In the genomic region with DNA sequence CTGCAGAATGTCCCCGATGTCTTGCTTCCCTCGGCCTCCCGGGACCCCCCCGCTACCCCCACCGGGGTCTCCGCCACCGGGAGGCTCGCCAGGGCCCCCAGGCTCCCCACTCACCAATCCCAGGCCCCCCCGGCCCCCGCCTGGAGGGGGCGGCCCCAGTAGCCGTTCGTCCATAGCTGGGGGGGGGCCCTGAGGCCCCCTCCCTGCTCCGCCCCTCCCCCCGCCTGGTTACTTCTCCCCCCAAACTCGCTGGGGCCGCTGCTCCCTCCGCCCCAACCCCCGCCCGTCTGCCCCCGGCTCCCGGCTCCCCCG, we compare ENCODE assay signal across 8 cellular contexts. TPM values are rescaled to one million over a fixed set of nuclear protein-coding genes. Genes with fewer than 3 reads are reported as not detected.
DNase-seq lines count a peak whose midpoint lies in the region; ATAC-seq and TF ChIP-seq lines count a peak whose summit lies in the region.

No MANE protein-coding gene starts in this region.

- H3K9me3 Mint-ChIP-seq in Caco-2 (ENCODE audit: unreplicated experiment): no peaks in the 10 kb centered on the region
- H3K9me3 Mint-ChIP-seq in osteocyte (ENCODE audit: unreplicated experiment): no peaks in the 10 kb centered on the region

- H3K36me3 ChIP-seq in Caco-2 (ENCODE audit: control insufficient read depth, insufficient read depth, low read length): peaks cover 2% of the 10 kb centered on the region; the same call in 1 of the 2 replicates
- peaks cover 5% of the 10 kb centered on the region for H3K36me3 ChIP-seq in fibroblast of lung (ENCODE audit: control insufficient read depth, insufficient read depth, low read length)

- H3K27ac Mint-ChIP-seq in Caco-2 (ENCODE audit: unreplicated experiment) (peak overlapping the region; percentile 90), osteocyte (ENCODE audit: unreplicated experiment) (peak overlapping the region; percentile 94)

- H3K27ac ChIP-seq in fibroblast of lung (ENCODE audit: insufficient read depth, low read length): peak overlapping the region; percentile 69

- TF ChIP-seq CTCF in Caco-2 (IDR thresholded peaks at IDR 0.05; ENCODE audit: insufficient read depth in 1 of 2, low read depth in 1 of 2, low read length in 1 of 2, severe bottlenecking in 1 of 2, unreplicated experiment in 1 of 2) (no peak), fibroblast of lung (conservative IDR thresholded peaks at IDR 0.05 in 1 of 2, IDR thresholded peaks at IDR 0.05 in 1 of 2; ENCODE audit: low read depth in 1 of 2, low read length in 2 of 2) (no peak), osteocyte (IDR thresholded peaks at IDR 0.05) (no peak)

- no peaks in the 10 kb centered on the region for H4K20me1 ChIP-seq in fibroblast of lung (ENCODE audit: control insufficient read depth, extremely low read depth, insufficient read depth, low read length)

- H3K36me3 Mint-ChIP-seq in Caco-2 (ENCODE audit: insufficient read depth, unreplicated experiment): peaks cover 32% of the 10 kb centered on the region
- peaks cover 19% of the 10 kb centered on the region for H3K36me3 Mint-ChIP-seq in osteocyte (ENCODE audit: unreplicated experiment)

- CTCF ChIA-PET in Caco-2 (lab: Charles Lee): interaction anchor here (0.7 kb wide), 1 partner anchor 18 kb away, joined by 3 read pairs; no protein-coding TSS in a partner anchor

- H3K4me1 Mint-ChIP-seq in Caco-2 (ENCODE audit: low read depth, unreplicated experiment) (peaks cover 25% of the 10 kb centered on the region), osteocyte (ENCODE audit: unreplicated experiment) (peaks cover 58% of the 10 kb centered on the region)

- DNase-seq in Caco-2 (no peak), fibroblast of lung (ENCODE audit: low read depth in 2 of 2) (no peak), osteocyte (ENCODE audit: extremely low spot score, unreplicated experiment) (no peak), Ammon's horn (ENCODE audit: low spot score) (no peak)

- ATAC-seq in SK-N-SH treated with all-trans-retinoic acid at 6 μM for 48 hours (no peak), GM18498 (IDR thresholded peaks at IDR 0.05; ENCODE audit: unreplicated experiment) (no peak), HG02678 (IDR thresholded peaks at IDR 0.05; ENCODE audit: unreplicated experiment) (no peak), HG02623 (IDR thresholded peaks at IDR 0.05; ENCODE audit: unreplicated experiment) (no peak)

- H3K4me2 ChIP-seq in fibroblast of lung (ENCODE audit: extremely low read depth, insufficient read depth, low read length): peak overlapping the region; percentile 93

- peaks cover 20% of the 10 kb centered on the region for H3K79me2 ChIP-seq in fibroblast of lung (ENCODE audit: control insufficient read depth, insufficient read depth, low read length)

- H3K27me3 Mint-ChIP-seq in Caco-2 (ENCODE audit: insufficient read depth, unreplicated experiment) (no peaks in the 10 kb centered on the region), osteocyte (ENCODE audit: unreplicated experiment) (no peaks in the 10 kb centered on the region)

- H2AFZ ChIP-seq in fibroblast of lung (ENCODE audit: low read length): no peak overlapping the region

- intact Hi-C loops in Caco-2 (cut with micrococcal nuclease; ENCODE audit: unreplicated experiment): loop anchor here (1.0 to 10.0 kb wide), 2 partner anchors 11 to 775 kb away; partner anchors contain the start of genes BRD2 and RNF5

- H3K4me1 ChIP-seq in Caco-2: peaks cover 19% of the 10 kb centered on the region
- H3K4me1 ChIP-seq in fibroblast of lung (ENCODE audit: control insufficient read depth, extremely low read depth, insufficient read depth, low read length): peaks cover 11% of the 10 kb centered on the region

- H3K9me3 ChIP-seq in Caco-2 (no peaks in the 10 kb centered on the region), fibroblast of lung (ENCODE audit: control insufficient read depth, insufficient read depth, low read depth, low read length) (no peaks in the 10 kb centered on the region)

- H3K27me3 ChIP-seq in Caco-2 (replicated peaks; ENCODE audit: control insufficient read depth, insufficient read depth, low read length) (no peaks in the 10 kb centered on the region), fibroblast of lung (ENCODE audit: control insufficient read depth, insufficient read depth, low read length) (no peaks in the 10 kb centered on the region)

- peak overlapping the region; percentile 83 for H3K4me3 Mint-ChIP-seq in Caco-2 (ENCODE audit: unreplicated experiment)
- peak overlapping the region; percentile 91 for H3K4me3 Mint-ChIP-seq in osteocyte (ENCODE audit: unreplicated experiment)

- POLR2A ChIA-PET in Caco-2 (lab: Charles Lee): no interaction called here

- H3K4me3 ChIP-seq in Caco-2 (ENCODE audit: low read depth, low read length): peak overlapping the region; percentile 62
- H3K4me3 ChIP-seq in fibroblast of lung (replicated peaks in 1 of 4; ENCODE audit: control extremely low read depth in 1 of 4, insufficient read depth in 1 of 4, low read depth in 3 of 4, low read length in 4 of 4): peak overlapping the region; percentile 34 to 83 (median 72)

- H3K9ac ChIP-seq in fibroblast of lung (ENCODE audit: insufficient read depth, low read length): peak overlapping the region; percentile 69

- BruUV-seq in Caco-2 (replicated peaks; lab: Mats Ljungman, UMichigan): no TSS peak

TF ChIP-seq in SK-N-SH treated with all-trans-retinoic acid at 6 μM for 48 hours, 23 proteins besides CTCF, POLR2A, EP300 and RAD21:
- TF ChIP-seq PATZ1 (CRISPR knock-in tag; IDR thresholded peaks at IDR 0.05; ENCODE audit: borderline replicate concordance): 0 out of 2 replicates have a peak, but pooled peaks have one; percentile 64
- no peak for TF ChIP-seq BACH2 (CRISPR knock-in tag; IDR thresholded peaks at IDR 0.05; ENCODE audit: borderline replicate concordance)

RNA-seq across cellular contexts. Expression of gene PBX2, which starts 0.3 kb away (rescaled TPM):
- total RNA-seq in Caco-2 (2022) (96.3 and 96.5 TPM in 2 replicates), fibroblast of lung (23.6 and 35.0 TPM in 2 replicates), osteocyte (71.4 and 77.1 TPM in 2 replicates)
- polyA plus RNA-seq in fibroblast of lung: 39.4 and 41.8 TPM in 2 replicates
- polyA plus RNA-seq in fibroblast of lung (2012): 34.4 and 38.7 TPM in 2 replicates
- polyA minus RNA-seq in fibroblast of lung (ENCODE audit: low replicate concordance): 37.3 and 40.1 TPM in 2 replicates

RNA-seq across cellular contexts. Expression of gene GPSM3, which starts 2.7 kb away (rescaled TPM):
- total RNA-seq in Caco-2 (2022) (0.41 and 0.67 TPM in 2 replicates), fibroblast of lung (1.3 and 2.3 TPM in 2 replicates), osteocyte (7.5 TPM in 2 replicates)
- polyA plus RNA-seq in fibroblast of lung: 3.9 and 7.0 TPM in 2 replicates
- polyA plus RNA-seq in fibroblast of lung (2012): 6.5 and 13.6 TPM in 2 replicates
- 3.8 and 11.9 TPM in 2 replicates for polyA minus RNA-seq in fibroblast of lung (ENCODE audit: low replicate concordance)

RNA-seq across cellular contexts. Expression of gene AGER, which starts 5.6 kb away (rescaled TPM):
- 8.3 and 10.3 TPM in 2 replicates for total RNA-seq in Caco-2 (2022)
- 0.26 and 0.50 TPM in 2 replicates for total RNA-seq in fibroblast of lung
- polyA plus RNA-seq in fibroblast of lung: 0.78 and 0.99 TPM in 2 replicates
- 1.7 and 2.2 TPM in 2 replicates for polyA plus RNA-seq in fibroblast of lung (2012)
- polyA minus RNA-seq in fibroblast of lung (ENCODE audit: low replicate concordance): 1.2 TPM in 1 of 2 replicates, not detected in the other
- 3.8 and 4.1 TPM in 2 replicates for total RNA-seq in osteocyte

RNA-seq across cellular contexts. Expression of gene RNF5, which starts 11.5 kb away (rescaled TPM):
- total RNA-seq in Caco-2 (2022) (64.7 and 70.7 TPM in 2 replicates), fibroblast of lung (22.1 and 23.9 TPM in 2 replicates), osteocyte (47.1 and 51.6 TPM in 2 replicates)
- polyA plus RNA-seq in fibroblast of lung: 54.5 and 63.4 TPM in 2 replicates
- polyA plus RNA-seq in fibroblast of lung (2012): 42.2 and 45.8 TPM in 2 replicates
- 21.5 and 29.6 TPM in 2 replicates for polyA minus RNA-seq in fibroblast of lung (ENCODE audit: low replicate concordance)

RNA-seq across cellular contexts. Expression of gene AGPAT1, which starts 13.8 kb away (rescaled TPM):
- 60.4 and 61.9 TPM in 2 replicates for total RNA-seq in Caco-2 (2022)
- total RNA-seq in fibroblast of lung: 15.9 and 22.1 TPM in 2 replicates
- polyA plus RNA-seq in fibroblast of lung: 79.0 and 92.1 TPM in 2 replicates
- polyA plus RNA-seq in fibroblast of lung (2012): 87.4 and 90.5 TPM in 2 replicates
- 327 and 338 TPM in 2 replicates for polyA minus RNA-seq in fibroblast of lung (ENCODE audit: low replicate concordance)
- 81.1 and 82.6 TPM in 2 replicates for total RNA-seq in osteocyte
